In genomic region chr2:526918-527317, GRCh38 we compare ENCODE assay signal across 1 cellular context.
TF ChIP-seq lines count a peak whose summit lies in the region.

No MANE protein-coding gene starts in this region.

TF ChIP-seq in K562, 482 proteins besides CTCF, POLR2A, EP300 and RAD21:
- no peak for TF ChIP-seq VEZF1 (CRISPR knock-in tag; IDR thresholded peaks at IDR 0.05)
- no peak for TF ChIP-seq ZKSCAN3 (CRISPR knock-in tag; IDR thresholded peaks at IDR 0.05)
- no peak for TF ChIP-seq U2AF2 (optimal IDR thresholded peaks at IDR 0.05; ENCODE audit: low read depth, low read length)
- TF ChIP-seq PPARD (CRISPR knock-in tag; IDR thresholded peaks at IDR 0.05) = no peak
- TF ChIP-seq ZNF766 (CRISPR knock-in tag; conservative IDR thresholded peaks at IDR 0.05) = no peak
- no peak for TF ChIP-seq HNRNPUL1 (IDR thresholded peaks at IDR 0.05; ENCODE audit: low read length)
- no peak for TF ChIP-seq POU5F1 (IDR thresholded peaks at IDR 0.05; ENCODE audit: borderline replicate concordance, low read depth, low read length, partially characterized antibody)
- TF ChIP-seq HSF4 (CRISPR knock-in tag; IDR thresholded peaks at IDR 0.05; ENCODE audit: borderline replicate concordance) = no peak
- TF ChIP-seq MGA (IDR thresholded peaks at IDR 0.05) = no peak
- TF ChIP-seq ZNF696 (CRISPR knock-in tag; conservative IDR thresholded peaks at IDR 0.05) = no peak
- TF ChIP-seq FOXK1 (CRISPR knock-in tag; IDR thresholded peaks at IDR 0.05; ENCODE audit: borderline replicate concordance) = no peak
- no peak for TF ChIP-seq NFATC3 (IDR thresholded peaks at IDR 0.05)
- TF ChIP-seq CBX8 (IDR thresholded peaks at IDR 0.05; ENCODE audit: borderline replicate concordance, extremely low read depth, low read depth, low read length, poor library complexity, severe bottlenecking) = no peak
- no peak for TF ChIP-seq ZNF212 (CRISPR knock-in tag; IDR thresholded peaks at IDR 0.05)
- no peak for TF ChIP-seq ELK1 (CRISPR knock-in tag; IDR thresholded peaks at IDR 0.05)
- no peak for TF ChIP-seq CGGBP1 (CRISPR knock-in tag; IDR thresholded peaks at IDR 0.05)
- no peak for TF ChIP-seq ZKSCAN8 (CRISPR knock-in tag; IDR thresholded peaks at IDR 0.05)
